In the genomic region with DNA sequence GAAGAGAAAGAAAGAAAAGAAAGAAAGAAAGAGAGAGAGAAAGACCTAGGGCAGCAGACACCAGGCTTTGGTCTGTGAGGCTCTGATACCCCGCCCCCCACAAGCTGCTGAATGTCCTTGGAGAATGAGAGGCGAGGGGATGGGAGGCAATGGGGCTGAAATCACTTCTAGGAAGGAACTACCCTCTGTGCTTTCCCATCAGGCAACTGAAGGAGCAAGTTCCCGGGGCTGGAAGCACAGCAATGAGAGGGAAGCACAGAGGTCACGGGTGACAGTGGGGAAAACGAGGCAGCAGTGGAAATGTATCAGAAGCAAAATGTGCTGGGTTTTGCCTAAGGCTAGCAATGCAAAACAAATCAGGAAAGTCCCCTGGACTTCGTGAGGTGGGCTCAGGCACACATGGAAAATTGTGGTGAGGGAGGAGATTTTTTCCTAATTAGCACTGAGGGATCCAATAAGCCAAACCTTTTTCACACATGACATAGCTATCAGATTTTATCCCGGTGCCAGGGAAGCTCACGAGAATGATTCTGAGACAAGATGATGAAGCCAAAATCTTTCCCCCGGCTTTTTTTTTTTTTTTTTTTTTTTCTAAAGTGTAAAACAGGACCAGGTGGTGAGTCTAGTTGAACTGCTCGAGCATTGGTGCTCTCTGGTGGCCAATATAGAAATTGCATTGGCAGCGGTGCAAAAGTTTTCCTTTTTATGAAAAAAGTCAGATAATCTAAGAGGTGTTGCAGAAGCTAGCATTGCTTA, we compare ENCODE assay signal across 8 cellular contexts. TPM values are rescaled to one million over a fixed set of nuclear protein-coding genes. Genes with fewer than 3 reads are reported as not detected.
DNase-seq lines count a peak whose midpoint lies in the region; ATAC-seq and TF ChIP-seq lines count a peak whose summit lies in the region.

No MANE protein-coding gene starts in this region.

- no peak overlapping the region for H3K4me3 Mint-ChIP-seq in progenitor cell of endocrine pancreas (ENCODE audit: low read depth)

- intact Hi-C loops in Right ventricle myocardium superior (cut with DNase I) = loop anchor here (2.0 kb wide), 1 partner anchor 248 kb away; no protein-coding TSS in a partner anchor
- intact Hi-C loops in uterus (cut with DNase I; ENCODE audit: low total_unique reads) = loop anchor here (5.0 kb wide), 1 partner anchor 247 kb away; no protein-coding TSS in a partner anchor

- H3K27ac ChIP-seq in SK-N-MC (peak overlapping the region; percentile 98), uterus (no peak overlapping the region)

- TF ChIP-seq CTCF in progenitor cell of endocrine pancreas (IDR thresholded peaks at IDR 0.05; ENCODE audit: unreplicated experiment) = peak; percentile 76
- peak; percentile 80 to 86 (median 81) for TF ChIP-seq CTCF in uterus (IDR thresholded peaks at IDR 0.05)

- peaks cover 20% of the 10 kb centered on the region for H3K27me3 Mint-ChIP-seq in progenitor cell of endocrine pancreas

- H3K9me3 ChIP-seq in SK-N-MC (ENCODE audit: low read depth, low read length) = no peaks in the 10 kb centered on the region
- H3K9me3 ChIP-seq in uterus = no peaks in the 10 kb centered on the region

- H3K4me1 Mint-ChIP-seq in progenitor cell of endocrine pancreas (ENCODE audit: low read depth) = peaks cover 2% of the 10 kb centered on the region

- H3K27me3 ChIP-seq in uterus = no peaks in the 10 kb centered on the region

- H3K4me3 ChIP-seq in SK-N-MC (peak overlapping the region; percentile 71), uterus (no peak overlapping the region)

- no peak for TF ChIP-seq POLR2A in uterus (IDR thresholded peaks at IDR 0.05)

- H3K4me1 ChIP-seq in uterus = no peaks in the 10 kb centered on the region

- H3K36me3 ChIP-seq in SK-N-MC (ENCODE audit: insufficient read depth, low read length) = no peaks in the 10 kb centered on the region
- no peaks in the 10 kb centered on the region for H3K36me3 ChIP-seq in uterus

- H3K27ac Mint-ChIP-seq in activated naive CD4-positive, alpha-beta T cell treated with anti-CD3 and anti-CD28 coated beads, Interleukin-2, amount 50 U/mL, for 72 hours = peak overlapping the region in 1 of 2 donors; percentile 95
- H3K27ac Mint-ChIP-seq in progenitor cell of endocrine pancreas = no peak overlapping the region

- H3K9me3 Mint-ChIP-seq in activated naive CD4-positive, alpha-beta T cell treated with anti-CD3 and anti-CD28 coated beads, Interleukin-2, amount 50 U/mL, for 72 hours = peaks cover 0 to 10% of the 10 kb centered on the region in 2 donors
- H3K9me3 Mint-ChIP-seq in progenitor cell of endocrine pancreas (ENCODE audit: low read depth) = no peaks in the 10 kb centered on the region

- DNase-seq in DMS79 (lab: John Stamatoyannopoulos, UW) (peak; percentile 10), KG1 (lab: John Stamatoyannopoulos, UW) (peak; percentile 59), SK-N-MC (ENCODE audit: low read depth, low spot score) (peak; percentile 84), Right ventricle myocardium superior (no peak), progenitor cell of endocrine pancreas (ENCODE audit: low spot score, unreplicated experiment) (peak; percentile 46), uterus (peak; percentile 38 to 56)
- peak in 1 of 2 donors; percentile 69 for DNase-seq in activated naive CD4-positive, alpha-beta T cell treated with anti-CD3 and anti-CD28 coated beads, Interleukin-2, amount 50 U/mL, for 72 hours (ENCODE audit: low spot score in 2 of 2)

- ATAC-seq in activated naive CD4-positive, alpha-beta T cell treated with anti-CD3 and anti-CD28 coated beads, Interleukin-2, amount 50 U/mL, for 72 hours = peak; percentile 39 to 49
- ATAC-seq in Right ventricle myocardium superior (ENCODE audit: poor library complexity) (peak; percentile 71), GM21723 (IDR thresholded peaks at IDR 0.05; ENCODE audit: unreplicated experiment) (no peak)

- peak overlapping the region; percentile 71 for H3K9ac ChIP-seq in SK-N-MC (ENCODE audit: insufficient read length)

- peaks cover 0 to 12% of the 10 kb centered on the region in 2 donors for H3K36me3 Mint-ChIP-seq in activated naive CD4-positive, alpha-beta T cell treated with anti-CD3 and anti-CD28 coated beads, Interleukin-2, amount 50 U/mL, for 72 hours
- no peaks in the 10 kb centered on the region for H3K36me3 Mint-ChIP-seq in progenitor cell of endocrine pancreas (ENCODE audit: insufficient read depth)

RNA-seq across cellular contexts. Expression of gene ARFGEF2, which starts 16.8 kb away (rescaled TPM):
- 10 to 100 TPM; 23.6 to 24.7 TPM for total RNA-seq in activated naive CD4-positive, alpha-beta T cell treated with anti-CD3 and anti-CD28 coated beads, Interleukin-2, amount 50 U/mL, for 72 hours
- total RNA-seq in Right ventricle myocardium superior (36.8 TPM), progenitor cell of endocrine pancreas (22.9 and 24.6 TPM in 2 replicates), uterus (10 to 100 TPM; 22.0 to 33.7 (median 27.0) TPM)
